In the genomic region with DNA sequence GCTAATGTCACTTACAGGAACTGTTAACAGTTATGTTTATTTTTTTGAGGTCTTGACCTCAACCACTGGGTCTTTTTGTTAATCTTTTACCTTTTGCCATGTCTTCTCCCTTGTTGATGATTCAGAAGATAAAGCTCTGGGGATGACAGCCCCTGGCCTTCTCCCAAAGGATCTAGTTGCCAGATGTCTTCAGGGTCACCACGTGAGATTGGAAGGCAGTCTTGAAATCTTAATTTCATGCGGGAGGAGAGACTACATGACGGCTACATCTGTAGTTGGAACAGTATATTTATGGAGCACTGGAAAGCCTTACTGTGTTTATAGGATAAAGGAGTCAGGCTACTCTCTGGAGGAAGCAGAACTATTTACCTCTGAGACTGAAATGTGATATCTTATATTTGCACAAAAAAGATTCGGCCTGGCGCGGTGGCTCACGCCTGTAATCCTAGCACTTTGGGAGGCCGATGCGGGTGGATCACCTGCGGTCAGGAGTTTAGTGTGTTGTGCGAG, we compare ENCODE assay signal across 18 cellular contexts. TPM values are rescaled to one million over a fixed set of nuclear protein-coding genes. Genes with fewer than 3 reads are reported as not detected.
DNase-seq lines count a peak whose midpoint lies in the region; ATAC-seq and TF ChIP-seq lines count a peak whose summit lies in the region.
"Had no signal": no experiment of that assay in that cellular context is flagged by ENCODE, and none has a peak within 500 bp of the region (broad histone marks: within the 10 kb centered on the region; RNA-seq: fewer than 3 reads in every experiment).

No MANE protein-coding gene starts in this region.

- no peak overlapping the region for H3K4me3 ChIP-seq in fibroblast of mammary gland (ENCODE audit: control insufficient read depth, low read depth, low read length)
- no peak overlapping the region for H3K4me3 ChIP-seq in psoas muscle
- no peak overlapping the region for H3K4me3 ChIP-seq in effector memory CD4-positive, alpha-beta T cell (ENCODE audit: insufficient read depth, low read depth, low read length, poor library complexity, severe bottlenecking)
- H3K4me3 ChIP-seq: thyroid gland had no signal

- peaks cover 79% of the 10 kb centered on the region for H3K4me1 ChIP-seq in psoas muscle
- peaks cover 13% of the 10 kb centered on the region for H3K4me1 ChIP-seq in effector memory CD4-positive, alpha-beta T cell (ENCODE audit: control insufficient read depth, insufficient read depth, low read length, poor library complexity, severe bottlenecking)

- H3K27ac ChIP-seq in psoas muscle = peak overlapping the region; percentile 38
- H3K27ac ChIP-seq in effector memory CD4-positive, alpha-beta T cell (ENCODE audit: insufficient read depth, low read length, poor library complexity, severe bottlenecking) = no peak overlapping the region
- H3K27ac ChIP-seq: thyroid gland had no signal

- peak in 3 of 4 donors; percentile 62 to 66 (median 63) for ATAC-seq in psoas muscle
- ATAC-seq: Right ventricle myocardium inferior had no signal

- POLR2A ChIA-PET in activated CD4-positive, alpha-beta memory T cell treated with anti-CD3 and anti-CD28 coated beads, Interleukin-2, amount 10 ng/mL, durations not matched to agents 7 days and 5 days (lab: Charles Lee) = no interaction called here
- POLR2A ChIA-PET in activated CD4-positive, alpha-beta memory T cell treated with anti-CD3 and anti-CD28 coated beads for 36 hours (lab: Charles Lee) = no interaction called here

- no peaks in the 10 kb centered on the region for H3K9me3 Mint-ChIP-seq in activated CD4-positive, alpha-beta memory T cell treated with anti-CD3 and anti-CD28 coated beads, Interleukin-2, amount 10 ng/mL, durations not matched to agents 7 days and 5 days
- H3K9me3 Mint-ChIP-seq in activated CD4-positive, alpha-beta memory T cell treated with anti-CD3 and anti-CD28 coated beads for 36 hours = no peaks in the 10 kb centered on the region
- H3K9me3 Mint-ChIP-seq: memory B cell had no signal

- H3K36me3 ChIP-seq in psoas muscle (ENCODE audit: insufficient read depth in 1 of 2, low read depth in 1 of 2) = peaks cover 0 to 39% of the 10 kb centered on the region in 2 donors
- H3K36me3 ChIP-seq in effector memory CD4-positive, alpha-beta T cell (ENCODE audit: control insufficient read depth, insufficient read depth, low read length) = peaks cover 38% of the 10 kb centered on the region

- peak overlapping the region; percentile 24 for H3K27ac Mint-ChIP-seq in activated CD4-positive, alpha-beta memory T cell treated with anti-CD3 and anti-CD28 coated beads, Interleukin-2, amount 10 ng/mL, durations not matched to agents 7 days and 5 days
- no peak overlapping the region for H3K27ac Mint-ChIP-seq in activated CD4-positive, alpha-beta memory T cell treated with anti-CD3 and anti-CD28 coated beads for 36 hours
- H3K27ac Mint-ChIP-seq: memory B cell had no signal

- no peak for DNase-seq in activated CD4-positive, alpha-beta memory T cell treated with anti-CD3 and anti-CD28 coated beads, Interleukin-2, amount 10 ng/mL, durations not matched to agents 7 days and 5 days
- DNase-seq in activated CD4-positive, alpha-beta memory T cell treated with anti-CD3 and anti-CD28 coated beads for 36 hours = no peak
- DNase-seq in LHCN-M2 (ENCODE audit: low read depth) = peak; percentile 37
- DNase-seq in fibroblast of mammary gland (ENCODE audit: low read depth) = peak; percentile 51
- no peak for DNase-seq in psoas muscle
- no peak for DNase-seq in effector memory CD4-positive, alpha-beta T cell
- no peak for DNase-seq in RPMI8226
- no peak for DNase-seq in cerebellar cortex (ENCODE audit: low spot score)
- DNase-seq: activated CD4-positive, CD25-positive, alpha-beta regulatory T cell; AML-193; dermis blood vessel endothelial cell; HCEC 1CT; NCI-H345; retina; thyroid gland had no signal

- TF ChIP-seq CTCF in fibroblast of mammary gland (conservative IDR thresholded peaks at IDR 0.05; ENCODE audit: control insufficient read depth, insufficient read depth, low read depth, low read length) (no peak), psoas muscle (IDR thresholded peaks at IDR 0.05) (no peak)

- no peak overlapping the region for H3K4me3 Mint-ChIP-seq in activated CD4-positive, alpha-beta memory T cell treated with anti-CD3 and anti-CD28 coated beads, Interleukin-2, amount 10 ng/mL, durations not matched to agents 7 days and 5 days
- no peak overlapping the region for H3K4me3 Mint-ChIP-seq in activated CD4-positive, alpha-beta memory T cell treated with anti-CD3 and anti-CD28 coated beads for 36 hours
- H3K4me3 Mint-ChIP-seq: activated naive CD8-positive, alpha-beta T cell; memory B cell had no signal

- peaks cover 59% of the 10 kb centered on the region for H3K4me1 Mint-ChIP-seq in activated CD4-positive, alpha-beta memory T cell treated with anti-CD3 and anti-CD28 coated beads, Interleukin-2, amount 10 ng/mL, durations not matched to agents 7 days and 5 days
- H3K4me1 Mint-ChIP-seq in activated CD4-positive, alpha-beta memory T cell treated with anti-CD3 and anti-CD28 coated beads for 36 hours (ENCODE audit: low read depth) = peaks cover 49% of the 10 kb centered on the region

- H3K27me3 Mint-ChIP-seq in activated CD4-positive, alpha-beta memory T cell treated with anti-CD3 and anti-CD28 coated beads, Interleukin-2, amount 10 ng/mL, durations not matched to agents 7 days and 5 days = no peaks in the 10 kb centered on the region
- no peaks in the 10 kb centered on the region for H3K27me3 Mint-ChIP-seq in activated CD4-positive, alpha-beta memory T cell treated with anti-CD3 and anti-CD28 coated beads for 36 hours
- H3K27me3 Mint-ChIP-seq: activated naive CD8-positive, alpha-beta T cell; memory B cell had no signal

- WGBS in psoas muscle, 3 donors = 25 to 41% (median 30%) methylated on average over 11 of the region's 11 CpGs

- peaks cover 46% of the 10 kb centered on the region for H3K36me3 Mint-ChIP-seq in activated CD4-positive, alpha-beta memory T cell treated with anti-CD3 and anti-CD28 coated beads, Interleukin-2, amount 10 ng/mL, durations not matched to agents 7 days and 5 days (ENCODE audit: low read depth)
- peaks cover 29% of the 10 kb centered on the region for H3K36me3 Mint-ChIP-seq in activated CD4-positive, alpha-beta memory T cell treated with anti-CD3 and anti-CD28 coated beads for 36 hours

- CTCF ChIA-PET in activated CD4-positive, alpha-beta memory T cell treated with anti-CD3 and anti-CD28 coated beads, Interleukin-2, amount 10 ng/mL, durations not matched to agents 7 days and 5 days (lab: Charles Lee) = interaction anchor here (1.2 to 9.7 kb wide), 2 partner anchors 44 to 110 kb away, joined by 3 to 91 read pairs; no protein-coding TSS in a partner anchor
- CTCF ChIA-PET in activated CD4-positive, alpha-beta memory T cell treated with anti-CD3 and anti-CD28 coated beads for 36 hours (lab: Charles Lee) = interaction anchor here (7.1 kb wide), 1 partner anchor 45 kb away, joined by 44 read pairs; no protein-coding TSS in a partner anchor

- intact Hi-C loops in activated CD4-positive, alpha-beta memory T cell treated with anti-CD3 and anti-CD28 coated beads for 36 hours (cut with micrococcal nuclease) = no loop called here
- intact Hi-C loops in psoas muscle (cut with DNase I) = loop anchor here in 1 of 2 donors (2.0 kb wide), 1 partner anchor 16 kb away; no protein-coding TSS in a partner anchor

- H3K9me3 ChIP-seq in psoas muscle = no peaks in the 10 kb centered on the region
- no peaks in the 10 kb centered on the region for H3K9me3 ChIP-seq in effector memory CD4-positive, alpha-beta T cell (ENCODE audit: control insufficient read depth, low read length)
- H3K9me3 ChIP-seq: thyroid gland had no signal

- H3K27me3 ChIP-seq in psoas muscle (ENCODE audit: insufficient read depth in 3 of 3, low read length in 2 of 3) = no peaks in the 10 kb centered on the region
- no peaks in the 10 kb centered on the region for H3K27me3 ChIP-seq in effector memory CD4-positive, alpha-beta T cell (replicated peaks; ENCODE audit: control insufficient read depth, insufficient read depth, low read length, poor library complexity, severe bottlenecking)
- H3K27me3 ChIP-seq: thyroid gland had no signal

RNA-seq across cellular contexts. Expression of a gene that starts 5.6 kb away (rescaled TPM):
- total RNA-seq in activated CD4-positive, alpha-beta memory T cell treated with anti-CD3 and anti-CD28 coated beads, Interleukin-2, amount 10 ng/mL, durations not matched to agents 7 days and 5 days = 10 to 100 TPM; 81.1 to 97.8 TPM
- 10 to 100 TPM; 92.9 to 93.7 TPM for total RNA-seq in activated CD4-positive, alpha-beta memory T cell treated with anti-CD3 and anti-CD28 coated beads for 36 hours
- total RNA-seq in LHCN-M2 (2014; rRNA removed) (139 and 140 TPM in 2 replicates), psoas muscle (10 to 100 TPM; 49.2 to 63.8 (median 60.9) TPM)
- 75.2 TPM for polyA plus RNA-seq in LHCN-M2 (2012)
- 100 to 1,000 TPM in 1 of 3 donors, 10 to 100 TPM in 2; 30.7 to 102 (median 34.5) TPM for polyA plus RNA-seq in psoas muscle

RNA-seq across cellular contexts. Expression of a gene that starts 17.7 kb away (rescaled TPM):
- total RNA-seq in activated CD4-positive, alpha-beta memory T cell treated with anti-CD3 and anti-CD28 coated beads, Interleukin-2, amount 10 ng/mL, durations not matched to agents 7 days and 5 days = 10 to 100 TPM; 22.4 to 23.6 TPM
- 10 to 100 TPM; 28.2 to 31.3 TPM for total RNA-seq in activated CD4-positive, alpha-beta memory T cell treated with anti-CD3 and anti-CD28 coated beads for 36 hours
- total RNA-seq in LHCN-M2 (2014; rRNA removed) (16.2 and 18.7 TPM in 2 replicates), psoas muscle (10 to 100 TPM in 1 of 4 donors, 1 to 10 TPM in 3; 7.5 to 10.9 (median 7.9) TPM)
- polyA plus RNA-seq in LHCN-M2 (2012) = 17.6 TPM
- polyA plus RNA-seq in psoas muscle = 1 to 10 TPM; 4.3 to 9.4 (median 8.3) TPM

RNA-seq across cellular contexts. Expression of a gene that starts 33.0 kb away (rescaled TPM):
- 10 to 100 TPM; 13.7 to 14.9 TPM for total RNA-seq in activated CD4-positive, alpha-beta memory T cell treated with anti-CD3 and anti-CD28 coated beads, Interleukin-2, amount 10 ng/mL, durations not matched to agents 7 days and 5 days
- 10 to 100 TPM; 15.6 to 16.6 TPM for total RNA-seq in activated CD4-positive, alpha-beta memory T cell treated with anti-CD3 and anti-CD28 coated beads for 36 hours
- total RNA-seq in LHCN-M2 (2014; rRNA removed) (15.5 and 16.9 TPM in 2 replicates), psoas muscle (100 to 1,000 TPM in 2 of 4 donors, 10 to 100 TPM in 2; 81.9 to 109 (median 102) TPM)
- polyA plus RNA-seq in LHCN-M2 (2012) = 7.8 TPM
- polyA plus RNA-seq in psoas muscle = 100 to 1,000 TPM; 106 to 120 (median 106) TPM

RNA-seq across cellular contexts. Expression of a gene that starts 52.2 kb away (rescaled TPM):
- under 1 TPM; 0.25 to 0.45 TPM for total RNA-seq in activated CD4-positive, alpha-beta memory T cell treated with anti-CD3 and anti-CD28 coated beads, Interleukin-2, amount 10 ng/mL, durations not matched to agents 7 days and 5 days
- under 1 TPM; 0.24 to 0.29 TPM for total RNA-seq in activated CD4-positive, alpha-beta memory T cell treated with anti-CD3 and anti-CD28 coated beads for 36 hours
- total RNA-seq in LHCN-M2 (2014; rRNA removed) (0.45 TPM in 1 of 2 replicates, not detected in the other), psoas muscle (1 to 10 TPM; 1.6 to 4.8 (median 2.6) TPM)
- polyA plus RNA-seq in LHCN-M2 (2012) = 0.09 TPM
- polyA plus RNA-seq in psoas muscle = 1 to 10 TPM; 2.2 to 2.3 (median 2.3) TPM

Comparison
In these comparisons a context has a peak if more than half of its experiments do, and no peak if none do; other contexts are left out.
1. DNase-seq: peak in LHCN-M2 (single experiment) and fibroblast of mammary gland (single experiment); none in activated CD4-positive, alpha-beta memory T cell treated with anti-CD3 and anti-CD28 coated beads, Interleukin-2, amount 10 ng/mL, durations not matched to agents 7 days and 5 days (single experiment), activated CD4-positive, alpha-beta memory T cell treated with anti-CD3 and anti-CD28 coated beads for 36 hours (single experiment), psoas muscle (0 of 2), effector memory CD4-positive, alpha-beta T cell (0 of 3), RPMI8226 (single experiment) and cerebellar cortex (single experiment).